ENCODE assay signal across 8 cellular contexts in the genomic region with DNA sequence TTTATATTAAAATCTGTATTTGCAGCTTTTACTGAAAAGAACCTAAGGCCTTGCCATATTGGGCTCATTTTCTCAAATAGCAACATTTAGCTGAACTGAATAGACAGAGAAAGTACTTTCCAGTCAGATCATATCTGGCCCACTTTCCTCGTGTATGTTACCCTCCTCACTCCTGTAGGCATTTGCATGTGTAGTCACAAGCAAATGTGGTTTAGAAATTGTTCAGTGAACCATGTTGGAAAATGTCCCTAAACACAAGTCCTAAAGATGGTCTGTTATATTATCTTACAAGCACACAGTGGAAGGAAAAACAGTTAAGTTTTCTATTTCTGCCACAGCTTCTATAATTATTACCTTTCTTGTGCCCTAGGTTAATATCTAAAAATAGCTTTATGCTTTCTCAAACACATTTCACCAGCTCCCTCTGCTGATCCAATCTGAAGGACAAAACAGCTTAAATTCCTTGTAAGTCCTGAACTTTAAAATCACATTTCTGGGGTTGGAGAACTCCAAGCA. TPM values are rescaled to one million over a fixed set of nuclear protein-coding genes. Genes with fewer than 3 reads are reported as not detected.
DNase-seq lines count a peak whose midpoint lies in the region; ATAC-seq and TF ChIP-seq lines count a peak whose summit lies in the region.

No MANE protein-coding gene starts in this region.

- H2AK5ac ChIP-seq in mesendoderm (ENCODE audit: low read length), result no peak overlapping the region

- H3K4me2 ChIP-seq in GM23248 (ENCODE audit: unreplicated experiment) (peak overlapping the region; percentile 33), OCI-LY7 (ENCODE audit: low read length) (peak overlapping the region; percentile 63), mesendoderm (ENCODE audit: low read length) (no peak overlapping the region)

- no peak overlapping the region for H3K27ac ChIP-seq in GM23248
- H3K27ac ChIP-seq in OCI-LY7 (ENCODE audit: low read depth, low read length, poor library complexity, severe bottlenecking), result peak overlapping the region; percentile 52
- peak overlapping the region; percentile 31 for H3K27ac ChIP-seq in naive thymus-derived CD4-positive, alpha-beta T cell (ENCODE audit: low read depth, low read length)
- H3K27ac ChIP-seq in mesendoderm (ENCODE audit: low read depth, low read length), result no peak overlapping the region

- intact Hi-C loops in OCI-LY7 (cut with micrococcal nuclease; ENCODE audit: unreplicated experiment), result loop anchor here (1.0 to 10.0 kb wide), 6 partner anchors 61 to 781 kb away; a partner anchor contains a TSS
- intact Hi-C loops in naive thymus-derived CD4-positive, alpha-beta T cell (cut with micrococcal nuclease), result loop anchor here (1.0 to 10.0 kb wide), 10 partner anchors 68 to 1949 kb away; a partner anchor contains a TSS

- ATAC-seq in GM18511 (IDR thresholded peaks at IDR 0.05; ENCODE audit: unreplicated experiment), result peak; percentile 73
- no peak for ATAC-seq in naive thymus-derived CD4-positive, alpha-beta T cell

- H3K18ac ChIP-seq in mesendoderm (ENCODE audit: low read length), result no peak overlapping the region

- H3K4me1 ChIP-seq in GM23248 (ENCODE audit: insufficient read depth) (peaks cover 5% of the 10 kb centered on the region; the same call in 1 of the 2 replicates), OCI-LY7 (ENCODE audit: insufficient read depth, low read length, poor library complexity, severe bottlenecking) (peaks cover 16% of the 10 kb centered on the region), mesendoderm (ENCODE audit: control insufficient read depth, low read depth, low read length) (no peaks in the 10 kb centered on the region)
- peaks cover 5 to 7% of the 10 kb centered on the region in 2 donors for H3K4me1 ChIP-seq in naive thymus-derived CD4-positive, alpha-beta T cell (ENCODE audit: control insufficient read depth in 2 of 2, insufficient read depth in 2 of 2, low read length in 2 of 2)

- no peak overlapping the region for H4K5ac ChIP-seq in mesendoderm (ENCODE audit: low read length)

- H3K23ac ChIP-seq in mesendoderm (ENCODE audit: low read length), result no peak overlapping the region

- H3K27me3 Mint-ChIP-seq in naive thymus-derived CD4-positive, alpha-beta T cell, result no peaks in the 10 kb centered on the region

- in situ Hi-C loops in GM23248 (cut with MboI), result loop anchor here (10.0 kb wide), 1 partner anchor 229 kb away; no protein-coding TSS in a partner anchor

- H4K20me1 ChIP-seq in GM23248 (ENCODE audit: insufficient read depth), result no peaks in the 10 kb centered on the region
- H4K20me1 ChIP-seq in OCI-LY7 (ENCODE audit: insufficient read depth, low read length), result no peaks in the 10 kb centered on the region

- H3K27me3 ChIP-seq in GM23248 (replicated peaks; ENCODE audit: insufficient read depth), result 0 out of 2 replicates have a peak, but pooled peaks cover 4% of the 10 kb centered on the region
- no peaks in the 10 kb centered on the region for H3K27me3 ChIP-seq in naive thymus-derived CD4-positive, alpha-beta T cell (ENCODE audit: control insufficient read depth in 2 of 2, insufficient read depth in 2 of 2, low read length in 2 of 2)
- H3K27me3 ChIP-seq in mesendoderm (ENCODE audit: insufficient read depth, low read length, poor library complexity), result no peaks in the 10 kb centered on the region

- H3F3A ChIP-seq in GM23248 (ENCODE audit: insufficient read depth), result peaks cover 6% of the 10 kb centered on the region; the same call in 1 of the 2 replicates

- H3K9me3 ChIP-seq in GM23248 (ENCODE audit: low read depth) (no peaks in the 10 kb centered on the region), OCI-LY7 (ENCODE audit: low read length) (0 out of 2 replicates have a peak, but pooled peaks cover 5% of the 10 kb centered on the region)
- H3K9me3 ChIP-seq in naive thymus-derived CD4-positive, alpha-beta T cell (ENCODE audit: control insufficient read depth in 2 of 3, low read length in 3 of 3), result no peaks in the 10 kb centered on the region

- H2AFZ ChIP-seq in GM23248 (peak overlapping the region; percentile 47; the same call in 1 of the 2 replicates), OCI-LY7 (ENCODE audit: low read length) (peak overlapping the region; percentile 95)

- no peak overlapping the region for H2BK5ac ChIP-seq in mesendoderm (ENCODE audit: low read length)

- H3K4ac ChIP-seq in mesendoderm (ENCODE audit: low read depth, low read length), result no peak overlapping the region

- H4K8ac ChIP-seq in mesendoderm (ENCODE audit: low read depth, low read length), result no peak overlapping the region

- no peaks in the 10 kb centered on the region for H3K79me1 ChIP-seq in mesendoderm (ENCODE audit: low read length)

- no peaks in the 10 kb centered on the region for H3K9me2 ChIP-seq in GM23248 (ENCODE audit: insufficient read depth)
- H3K9me2 ChIP-seq in OCI-LY7 (ENCODE audit: insufficient read depth, low read length), result no peaks in the 10 kb centered on the region

- H3K9me3 Mint-ChIP-seq in naive thymus-derived CD4-positive, alpha-beta T cell, result no peaks in the 10 kb centered on the region

- CTCF ChIA-PET in OCI-LY7 (lab: Charles Lee; ENCODE audit: unreplicated experiment), result interaction anchor here (0.6 to 2.0 kb wide), 15 partner anchors 25 to 353 kb away, joined by 3 to 32 read pairs (median 5); a partner anchor contains a TSS
- CTCF ChIA-PET in naive thymus-derived CD4-positive, alpha-beta T cell (lab: Charles Lee), result interaction anchor here (0.6 to 2.8 kb wide), 18 partner anchors 9 to 729 kb away, joined by 3 to 37 read pairs (median 4); a partner anchor contains a TSS

- H3K79me2 ChIP-seq in GM23248 (ENCODE audit: insufficient read depth) (no peaks in the 10 kb centered on the region), OCI-LY7 (ENCODE audit: insufficient read depth, low read depth, low read length) (no peaks in the 10 kb centered on the region), mesendoderm (ENCODE audit: control insufficient read depth, insufficient read depth, low read length) (no peaks in the 10 kb centered on the region)

- no peak for TF ChIP-seq CTCF in OCI-LY7 (conservative IDR thresholded peaks at IDR 0.05; ENCODE audit: low read length)

- no peaks in the 10 kb centered on the region for H3K36me3 ChIP-seq in GM23248 (ENCODE audit: low read depth)
- no peaks in the 10 kb centered on the region for H3K36me3 ChIP-seq in OCI-LY7 (ENCODE audit: insufficient read depth, low read length)
- H3K36me3 ChIP-seq in naive thymus-derived CD4-positive, alpha-beta T cell (ENCODE audit: control insufficient read depth in 2 of 3, insufficient read depth in 3 of 3, low read length in 3 of 3), result no peaks in the 10 kb centered on the region
- no peaks in the 10 kb centered on the region for H3K36me3 ChIP-seq in mesendoderm (ENCODE audit: control insufficient read depth, insufficient read depth, low read length)

- H2BK15ac ChIP-seq in mesendoderm (replicated peaks; ENCODE audit: low read depth), result no peak overlapping the region

- peak; percentile 2 for DNase-seq in GM23248
- DNase-seq in OCI-LY7 (ENCODE audit: low spot score), result peak; percentile 70
- no peak for DNase-seq in naive thymus-derived CD4-positive, alpha-beta T cell
- DNase-seq in NCI-H1092 (lab: John Stamatoyannopoulos, UW), result no peak
- no peak for DNase-seq in mesendoderm
- no peak for DNase-seq in Ammon's horn (ENCODE audit: low spot score)
- no peak for DNase-seq in NCI-H345 treated with DMSO at 0.1 percent for 48 hours (lab: John Stamatoyannopoulos, UW; ENCODE audit: unreplicated experiment)

- H3K56ac ChIP-seq in mesendoderm (ENCODE audit: low read length), result no peak overlapping the region

- H3K4me3 Mint-ChIP-seq in naive thymus-derived CD4-positive, alpha-beta T cell, result peak overlapping the region in 9 of 10 donors; percentile 35 to 86 (median 82)

- H3K4me1 Mint-ChIP-seq in naive thymus-derived CD4-positive, alpha-beta T cell, result peaks cover 4 to 34% (median 26%) of the 10 kb centered on the region in 7 donors

- H2BK120ac ChIP-seq in mesendoderm (ENCODE audit: low read depth, low read length), result no peak overlapping the region

- H3K27ac Mint-ChIP-seq in naive thymus-derived CD4-positive, alpha-beta T cell, result peak overlapping the region; percentile 30 to 96 (median 90)

- peaks cover 0 to 10% (median 6%) of the 10 kb centered on the region in 5 donors for H3K36me3 Mint-ChIP-seq in naive thymus-derived CD4-positive, alpha-beta T cell

- H3K4me3 ChIP-seq in GM23248 (peak overlapping the region; percentile 9; the same call in 1 of the 2 replicates), OCI-LY7 (ENCODE audit: low read depth, low read length, poor library complexity, severe bottlenecking) (peak overlapping the region; percentile 32), mesendoderm (ENCODE audit: low read length) (no peak overlapping the region)
- H3K4me3 ChIP-seq in naive thymus-derived CD4-positive, alpha-beta T cell (ENCODE audit: low read length), result no peak overlapping the region

- WGBS in GM23248 (ENCODE audit: low coverage in 1 of 2, low lambda C conversion rate in 2 of 2, missing lambda C conversion rate in 2 of 2), 2 experiments, result 0 to 4% methylated on average over 1 of the region's 1 CpG
- WGBS in mesendoderm (ENCODE audit: extremely low coverage, insufficient coverage, low lambda C conversion rate), result no CpG with 5 or more reads among the region's 1 CpG

- POLR2A ChIA-PET in OCI-LY7 (lab: Charles Lee), result interaction anchor here (0.7 to 3.2 kb wide), 21 partner anchors 9 to 623 kb away, joined by 3 to 28 read pairs (median 4); a partner anchor contains a TSS
- POLR2A ChIA-PET in naive thymus-derived CD4-positive, alpha-beta T cell (lab: Charles Lee), result interaction anchor here (0.8 to 1.4 kb wide), 6 partner anchors 67 to 1420 kb away, joined by 3 to 4 read pairs (median 3); a partner anchor contains a TSS

- no peak overlapping the region for H3K9ac ChIP-seq in GM23248
- no peak overlapping the region for H3K9ac ChIP-seq in mesendoderm (ENCODE audit: low read length)

- BruUV-seq in OCI-LY7 (replicated peaks; lab: Mats Ljungman, UMichigan), result no TSS peak

RNA-seq across cellular contexts. Expression of a gene that starts 0.6 kb away (rescaled TPM):
- 1.6 and 1.7 TPM in 2 replicates for total RNA-seq in GM23248 (2014; rRNA removed; shearing (Covaris generic))
- polyA plus RNA-seq in GM23248 (2016; fragmentation: Nextera tagmentation; extraction: Ambion mirVana), result 0.82 and 1.4 TPM in 2 replicates
- total RNA-seq in OCI-LY7 (2014; rRNA removed; shearing (Covaris generic)), result 3.9 and 4.0 TPM in 2 replicates
- total RNA-seq in OCI-LY7 (2022), result 2.6 and 4.8 TPM in 2 replicates
- total RNA-seq in naive thymus-derived CD4-positive, alpha-beta T cell, result 1 to 10 TPM; 1.2 to 3.7 (median 3.3) TPM
- polyA plus RNA-seq in naive thymus-derived CD4-positive, alpha-beta T cell, result 1 to 10 TPM; 2.0 to 2.8 TPM
- polyA plus RNA-seq in mesendoderm (2013, experiment 1 of 2), result 1.3 TPM
- 1.2 TPM for polyA plus RNA-seq in mesendoderm (2013, experiment 2 of 2)

Comparison
In these comparisons a context has a peak if more than half of its experiments do, and no peak if none do; other contexts are left out.
1. DNase-seq: peak in GM23248 (single experiment) and OCI-LY7 (single experiment); none in naive thymus-derived CD4-positive, alpha-beta T cell (0 of 9), NCI-H1092 (single experiment), mesendoderm (single experiment), Ammon's horn (single experiment) and NCI-H345 treated with DMSO at 0.1 percent for 48 hours (single experiment).
2. H3K27ac ChIP-seq: peak in OCI-LY7 (single experiment) and naive thymus-derived CD4-positive, alpha-beta T cell (single experiment); none in GM23248 (single experiment) and mesendoderm (single experiment).
3. H3K4me3 ChIP-seq: peak in GM23248 (single experiment) and OCI-LY7 (single experiment); none in naive thymus-derived CD4-positive, alpha-beta T cell (single experiment) and mesendoderm (single experiment).